In the genomic region with DNA sequence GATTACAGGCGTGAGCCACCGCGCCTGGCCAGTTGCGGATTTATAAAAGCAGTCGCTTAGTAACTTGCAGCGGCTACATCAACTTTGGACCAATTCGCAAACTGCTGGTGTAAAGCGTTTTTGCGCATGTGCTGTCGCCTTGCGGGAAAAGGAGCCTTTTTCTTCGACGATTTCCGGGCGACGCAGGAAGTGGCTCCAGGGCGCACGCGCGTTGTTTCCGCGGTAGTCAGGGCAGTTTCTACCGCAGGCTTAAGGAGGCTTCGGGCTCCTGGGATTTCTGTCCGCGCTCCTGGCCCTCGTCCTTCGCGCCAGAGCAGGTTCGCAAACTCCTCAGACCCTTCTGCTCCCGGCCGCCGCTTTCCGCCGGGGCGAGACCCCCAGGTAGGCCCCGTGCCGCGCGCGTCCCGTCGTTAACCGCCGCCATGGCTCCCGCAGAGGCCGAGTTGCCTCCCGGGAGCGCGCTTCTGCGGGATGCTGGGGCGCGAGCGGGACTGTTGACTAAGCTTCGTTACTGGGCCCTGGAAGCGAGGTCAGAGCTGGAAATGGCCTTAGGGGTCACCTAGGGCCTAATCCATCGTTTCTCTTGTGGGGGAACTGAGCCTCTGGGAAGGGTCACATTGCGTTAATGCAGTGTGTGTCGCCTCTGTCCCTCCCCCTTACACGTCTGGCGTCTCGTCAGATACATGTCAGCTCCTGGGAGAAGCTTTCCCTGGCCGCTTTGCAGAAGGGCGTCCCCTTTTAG, we compare ENCODE assay signal across 1 cellular context.
TF ChIP-seq lines count a peak whose summit lies in the region.

A gene with protein sequence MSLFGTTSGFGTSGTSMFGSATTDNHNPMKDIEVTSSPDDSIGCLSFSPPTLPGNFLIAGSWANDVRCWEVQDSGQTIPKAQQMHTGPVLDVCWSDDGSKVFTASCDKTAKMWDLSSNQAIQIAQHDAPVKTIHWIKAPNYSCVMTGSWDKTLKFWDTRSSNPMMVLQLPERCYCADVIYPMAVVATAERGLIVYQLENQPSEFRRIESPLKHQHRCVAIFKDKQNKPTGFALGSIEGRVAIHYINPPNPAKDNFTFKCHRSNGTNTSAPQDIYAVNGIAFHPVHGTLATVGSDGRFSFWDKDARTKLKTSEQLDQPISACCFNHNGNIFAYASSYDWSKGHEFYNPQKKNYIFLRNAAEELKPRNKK (plus strand): TSS at position 214 of the 742 bp plus-strand sequence. CDS start 2,784 bp downstream, outside the sequence.

TF ChIP-seq in SK-N-SH, 30 proteins besides CTCF, POLR2A, EP300 and RAD21 (continued from another document):
- TF ChIP-seq, protein P1, sequence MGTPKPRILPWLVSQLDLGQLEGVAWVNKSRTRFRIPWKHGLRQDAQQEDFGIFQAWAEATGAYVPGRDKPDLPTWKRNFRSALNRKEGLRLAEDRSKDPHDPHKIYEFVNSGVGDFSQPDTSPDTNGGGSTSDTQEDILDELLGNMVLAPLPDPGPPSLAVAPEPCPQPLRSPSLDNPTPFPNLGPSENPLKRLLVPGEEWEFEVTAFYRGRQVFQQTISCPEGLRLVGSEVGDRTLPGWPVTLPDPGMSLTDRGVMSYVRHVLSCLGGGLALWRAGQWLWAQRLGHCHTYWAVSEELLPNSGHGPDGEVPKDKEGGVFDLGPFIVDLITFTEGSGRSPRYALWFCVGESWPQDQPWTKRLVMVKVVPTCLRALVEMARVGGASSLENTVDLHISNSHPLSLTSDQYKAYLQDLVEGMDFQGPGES (IDR thresholded peaks at IDR 0.05; ENCODE audit: low read depth, low read length) = no peak
- TF ChIP-seq FOXM1 (IDR thresholded peaks at IDR 0.05; ENCODE audit: low read depth) = no peak
- peak; percentile 74 for TF ChIP-seq POLR2AphosphoS5 (IDR thresholded peaks at IDR 0.05; ENCODE audit: low read depth, low read length)
- TF ChIP-seq, protein P2, sequence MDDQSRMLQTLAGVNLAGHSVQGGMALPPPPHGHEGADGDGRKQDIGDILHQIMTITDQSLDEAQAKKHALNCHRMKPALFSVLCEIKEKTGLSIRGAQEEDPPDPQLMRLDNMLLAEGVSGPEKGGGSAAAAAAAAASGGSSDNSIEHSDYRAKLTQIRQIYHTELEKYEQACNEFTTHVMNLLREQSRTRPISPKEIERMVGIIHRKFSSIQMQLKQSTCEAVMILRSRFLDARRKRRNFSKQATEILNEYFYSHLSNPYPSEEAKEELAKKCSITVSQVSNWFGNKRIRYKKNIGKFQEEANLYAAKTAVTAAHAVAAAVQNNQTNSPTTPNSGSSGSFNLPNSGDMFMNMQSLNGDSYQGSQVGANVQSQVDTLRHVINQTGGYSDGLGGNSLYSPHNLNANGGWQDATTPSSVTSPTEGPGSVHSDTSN (IDR thresholded peaks at IDR 0.05) = no peak
- TF ChIP-seq TCF12 (IDR thresholded peaks at IDR 0.05) = no peak
- no peak for TF ChIP-seq GATA2 (CRISPR knock-in tag; IDR thresholded peaks at IDR 0.05)
- peak; percentile 58 for TF ChIP-seq ELF1 (IDR thresholded peaks at IDR 0.05)
- no peak for TF ChIP-seq NFIC (IDR thresholded peaks at IDR 0.05; ENCODE audit: borderline replicate concordance)
- TF ChIP-seq SMC3 (IDR thresholded peaks at IDR 0.05; ENCODE audit: low read depth, low read length) = no peak
- TF ChIP-seq, protein P3, sequence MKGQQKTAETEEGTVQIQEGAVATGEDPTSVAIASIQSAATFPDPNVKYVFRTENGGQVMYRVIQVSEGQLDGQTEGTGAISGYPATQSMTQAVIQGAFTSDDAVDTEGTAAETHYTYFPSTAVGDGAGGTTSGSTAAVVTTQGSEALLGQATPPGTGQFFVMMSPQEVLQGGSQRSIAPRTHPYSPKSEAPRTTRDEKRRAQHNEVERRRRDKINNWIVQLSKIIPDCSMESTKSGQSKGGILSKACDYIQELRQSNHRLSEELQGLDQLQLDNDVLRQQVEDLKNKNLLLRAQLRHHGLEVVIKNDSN (IDR thresholded peaks at IDR 0.05; ENCODE audit: borderline replicate concordance, low read depth) = no peak
- no peak for TF ChIP-seq MEF2A (IDR thresholded peaks at IDR 0.05; ENCODE audit: borderline replicate concordance, low read depth)
- TF ChIP-seq CHD2 (IDR thresholded peaks at IDR 0.05; ENCODE audit: low read length, partially characterized antibody) = peak; percentile 47
- no peak for TF ChIP-seq RXRA (IDR thresholded peaks at IDR 0.05; ENCODE audit: borderline replicate concordance, low read depth)
- 0 out of 2 replicates have a peak, but pooled peaks have one; percentile 16 for TF ChIP-seq MXI1 (IDR thresholded peaks at IDR 0.05; ENCODE audit: low read depth, low read length)
- TF ChIP-seq, protein P4, sequence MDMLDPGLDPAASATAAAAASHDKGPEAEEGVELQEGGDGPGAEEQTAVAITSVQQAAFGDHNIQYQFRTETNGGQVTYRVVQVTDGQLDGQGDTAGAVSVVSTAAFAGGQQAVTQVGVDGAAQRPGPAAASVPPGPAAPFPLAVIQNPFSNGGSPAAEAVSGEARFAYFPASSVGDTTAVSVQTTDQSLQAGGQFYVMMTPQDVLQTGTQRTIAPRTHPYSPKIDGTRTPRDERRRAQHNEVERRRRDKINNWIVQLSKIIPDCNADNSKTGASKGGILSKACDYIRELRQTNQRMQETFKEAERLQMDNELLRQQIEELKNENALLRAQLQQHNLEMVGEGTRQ (IDR thresholded peaks at IDR 0.05; ENCODE audit: borderline replicate concordance, low read depth, low read length) = no peak
- TF ChIP-seq FOXJ3 (CRISPR knock-in tag; IDR thresholded peaks at IDR 0.05) = no peak
- no peak for TF ChIP-seq JUND (IDR thresholded peaks at IDR 0.05)
